Comparison of ENCODE assay signal across 16 cellular contexts in the genomic region with DNA sequence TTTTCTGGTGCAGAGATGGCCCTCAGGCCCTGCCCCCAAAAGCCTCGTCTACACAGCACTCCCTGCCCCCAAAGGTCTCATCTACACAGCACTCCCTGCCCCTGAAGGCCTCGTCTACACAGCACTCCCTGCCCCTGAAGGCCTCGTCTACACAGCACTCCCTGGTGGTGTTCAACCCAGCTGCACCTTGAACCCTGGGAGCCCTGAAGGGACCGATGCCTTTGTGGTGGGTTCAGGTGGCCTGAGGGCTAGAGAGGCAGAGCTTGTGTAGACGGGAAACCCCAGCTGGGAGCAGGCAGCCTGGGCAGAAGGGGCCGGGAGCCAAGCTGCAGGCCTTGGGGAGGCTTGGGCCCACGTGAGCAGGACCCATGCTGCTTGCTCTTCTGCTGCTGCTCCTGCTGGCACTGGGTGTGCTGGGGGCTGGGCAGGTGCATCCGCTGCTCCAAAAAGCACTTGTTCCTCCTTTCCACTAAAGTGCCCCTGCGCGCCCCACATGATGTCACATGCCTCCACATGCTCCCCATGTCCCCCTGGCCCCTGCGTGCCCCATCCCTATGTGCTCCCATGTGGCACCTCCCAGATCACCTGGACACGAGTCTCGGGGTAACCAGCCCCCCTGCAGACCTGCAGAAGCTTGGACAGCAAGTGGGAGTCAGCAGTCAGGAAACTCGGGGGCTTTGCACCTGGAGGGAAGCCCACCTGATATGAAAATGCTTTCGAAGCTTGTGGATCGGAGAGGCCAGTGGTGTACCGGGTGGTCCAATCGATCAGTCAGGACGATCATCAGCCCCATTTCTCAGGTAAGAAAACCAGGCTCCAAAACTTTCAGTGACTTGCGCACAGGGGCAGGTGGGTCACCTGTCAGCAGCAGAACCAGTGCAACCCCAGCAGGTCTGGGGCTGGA.
A peak's percentile ranks its signal among the peaks of the same experiment; 100 is the strongest.
DNase-seq lines count a peak whose midpoint lies in the region; ATAC-seq and TF ChIP-seq lines count a peak whose summit lies in the region.
"Had no signal": no experiment of that assay in that cellular context is flagged by ENCODE, and none has a peak within 500 bp of the region (broad histone marks: within the 10 kb centered on the region; RNA-seq: fewer than 3 reads in every experiment).

No MANE protein-coding gene starts in this region.

- no peaks in the 10 kb centered on the region for H3K36me3 ChIP-seq in heart right ventricle
- H3K36me3 ChIP-seq: vagina had no signal

- DNase-seq in cardiac septum (ENCODE audit: low spot score) (peak; percentile 68), heart right ventricle (no peak), T-helper 17 cell (no peak), memory B cell (ENCODE audit: low spot score in 2 of 2) (no peak), type B pancreatic cell (ENCODE audit: extremely low spot score, unreplicated experiment) (peak; percentile 43), T1000 (lab: John Stamatoyannopoulos, UW) (no peak), hippocampal formation (lab: John Stamatoyannopoulos, UW) (no peak)
- DNase-seq in stimulated activated CD4-positive, alpha-beta T cell treated with anti-CD3 and anti-CD28 coated beads, Interleukin-12 subunit alpha, Interleukin-12 subunit beta, amount 100 ng/mL, for 4 hours = no peak
- DNase-seq: Kasumi-1; midbrain; NCI-H1092 treated with DMSO at 0.1 percent for 48 hours; NCI-H2107; NCI-H526; stimulated activated CD4-positive, alpha-beta T cell treated with anti-CD3 and anti-CD28 coated beads, Interleukin-4, amount 100 ng/mL, for 24 hours had no signal

- no peak overlapping the region for H3K27ac ChIP-seq in heart right ventricle
- H3K27ac ChIP-seq: SK-N-MC, vagina had no signal

- H3K9me3 ChIP-seq in heart right ventricle (peaks cover 0 to 3% (median 0%) of the 10 kb centered on the region in 11 donors), T-helper 17 cell (ENCODE audit: control insufficient read depth, low read length, poor library complexity, severe bottlenecking) (no peaks in the 10 kb centered on the region)
- H3K9me3 ChIP-seq: vagina had no signal

- peaks cover 5% of the 10 kb centered on the region for H3K4me1 Mint-ChIP-seq in T-helper 17 cell
- H3K4me1 Mint-ChIP-seq in memory B cell = peaks cover 13% of the 10 kb centered on the region
- peaks cover 14% of the 10 kb centered on the region for H3K4me1 Mint-ChIP-seq in type B pancreatic cell (ENCODE audit: unreplicated experiment)

- H3K27ac Mint-ChIP-seq in T-helper 17 cell = peak overlapping the region; percentile 21
- H3K27ac Mint-ChIP-seq in memory B cell = peak overlapping the region; percentile 77
- H3K27ac Mint-ChIP-seq in type B pancreatic cell = no peak overlapping the region

- no peak for TF ChIP-seq CTCF in heart right ventricle (IDR thresholded peaks at IDR 0.05)
- no peak for TF ChIP-seq CTCF in type B pancreatic cell (conservative IDR thresholded peaks at IDR 0.05)

- ATAC-seq in heart right ventricle (no peak), T-helper 17 cell (no peak), memory B cell (ENCODE audit: low read depth) (peak; percentile 44)

- H3K36me3 Mint-ChIP-seq in T-helper 17 cell (ENCODE audit: low read depth) (no peaks in the 10 kb centered on the region), memory B cell (no peaks in the 10 kb centered on the region), type B pancreatic cell (no peaks in the 10 kb centered on the region)

- H3K4me3 Mint-ChIP-seq in T-helper 17 cell = no peak overlapping the region
- peak overlapping the region; percentile 46 for H3K4me3 Mint-ChIP-seq in memory B cell
- no peak overlapping the region for H3K4me3 Mint-ChIP-seq in type B pancreatic cell

- peaks cover 0 to 5% (median 0%) of the 10 kb centered on the region in 7 donors for H3K27me3 ChIP-seq in heart right ventricle
- H3K27me3 ChIP-seq: vagina had no signal

- peaks cover 0 to 27% (median 10%) of the 10 kb centered on the region in 9 donors for H3K4me1 ChIP-seq in heart right ventricle

- WGBS in heart right ventricle, 2 donors = 84 to 89% methylated on average over 20 of the region's 20 CpGs

- H3K4me3 ChIP-seq in heart right ventricle = no peak overlapping the region
- H3K4me3 ChIP-seq: SK-N-MC, vagina had no signal

- H3K9me3 Mint-ChIP-seq in memory B cell (no peaks in the 10 kb centered on the region), type B pancreatic cell (no peaks in the 10 kb centered on the region)

- intact Hi-C loops in cardiac septum (cut with DNase I) (loop anchor here (5.0 kb wide), 1 partner anchor 187 kb away; the partner anchor contains the start of gene NFATC1), heart right ventricle (cut with DNase I) (loop anchor here in 1 of 10 donors (10.0 kb wide), 1 partner anchor 60 kb away; no protein-coding TSS in a partner anchor)

- H3K27me3 Mint-ChIP-seq in T-helper 17 cell = no peaks in the 10 kb centered on the region
- H3K27me3 Mint-ChIP-seq in memory B cell = peaks cover 3% of the 10 kb centered on the region
- no peaks in the 10 kb centered on the region for H3K27me3 Mint-ChIP-seq in type B pancreatic cell

Comparison
In these comparisons a context has a peak if more than half of its experiments do, and no peak if none do; other contexts are left out.
1. DNase-seq: peak in cardiac septum (single experiment) and type B pancreatic cell (single experiment); none in heart right ventricle (0 of 2), T-helper 17 cell (0 of 3), memory B cell (0 of 2), stimulated activated CD4-positive, alpha-beta T cell treated with anti-CD3 and anti-CD28 coated beads, Interleukin-12 subunit alpha, Interleukin-12 subunit beta, amount 100 ng/mL, for 4 hours (single experiment), T1000 (single experiment) and hippocampal formation (0 of 2).